1 cellular context compared by ENCODE assay signal in the genomic region with DNA sequence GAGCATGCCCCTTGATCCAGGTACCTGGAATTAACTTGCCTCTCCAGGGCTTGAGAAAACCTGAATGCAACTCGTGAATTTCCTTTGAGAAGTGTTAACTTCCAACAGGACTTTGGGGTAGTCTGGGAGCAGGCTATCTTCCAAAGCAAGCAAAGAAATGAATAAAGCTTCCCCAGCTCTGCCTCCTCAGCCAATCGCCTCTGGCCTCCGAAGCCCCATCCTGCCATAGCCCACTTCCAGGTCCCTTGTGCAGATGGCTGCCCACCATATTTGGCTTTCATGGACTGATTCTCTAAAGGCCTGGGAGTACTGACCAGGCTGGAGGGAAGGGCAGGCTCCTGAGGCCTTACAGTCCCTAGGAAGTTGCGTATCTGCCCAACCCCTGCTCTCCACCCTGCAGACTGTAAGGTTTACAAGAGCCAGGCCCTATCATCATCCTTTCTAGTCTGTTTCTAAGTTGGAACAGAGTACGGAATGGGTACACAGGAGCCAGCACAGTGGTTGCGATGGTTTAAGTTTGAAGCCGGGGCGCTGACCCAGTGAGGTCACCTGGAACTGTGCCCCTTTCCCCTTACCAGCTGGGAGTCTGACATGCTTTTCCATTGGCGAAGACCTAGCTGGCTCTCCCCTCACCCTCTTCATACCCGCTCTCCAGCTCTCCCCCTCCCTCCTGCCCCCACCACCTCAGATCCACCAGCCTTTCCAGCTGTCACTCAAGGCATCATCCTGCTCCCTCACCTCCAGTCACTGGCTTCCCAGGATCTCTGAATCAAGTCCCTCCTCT.
A peak's percentile ranks its signal among the peaks of the same experiment; 100 is the strongest.
TF ChIP-seq lines count a peak whose summit lies in the region.

No MANE protein-coding gene starts in this region.

TF ChIP-seq in HepG2, 621 proteins besides CTCF, POLR2A, EP300 and RAD21:
- TF ChIP-seq KLF11 (CRISPR knock-in tag; IDR thresholded peaks at IDR 0.05) = no peak
- TF ChIP-seq, protein P1, sequence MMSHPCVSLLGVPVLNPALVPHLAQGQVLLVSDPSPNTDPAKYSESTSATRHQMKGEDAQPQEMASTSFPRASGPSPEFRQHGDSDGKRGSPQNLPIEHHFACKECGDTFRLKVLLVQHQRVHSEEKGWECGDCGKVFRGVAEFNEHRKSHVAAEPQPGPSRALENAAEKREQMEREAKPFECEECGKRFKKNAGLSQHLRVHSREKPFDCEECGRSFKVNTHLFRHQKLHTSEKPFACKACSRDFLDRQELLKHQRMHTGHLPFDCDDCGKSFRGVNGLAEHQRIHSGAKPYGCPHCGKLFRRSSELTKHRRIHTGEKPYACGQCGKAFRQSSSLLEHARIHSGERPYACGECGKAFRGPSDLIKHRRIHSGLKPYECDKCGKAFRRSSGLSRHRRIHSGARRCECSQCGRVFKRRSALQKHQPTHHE (CRISPR knock-in tag; IDR thresholded peaks at IDR 0.05; ENCODE audit: borderline replicate concordance) = no peak
- TF ChIP-seq, protein P2, sequence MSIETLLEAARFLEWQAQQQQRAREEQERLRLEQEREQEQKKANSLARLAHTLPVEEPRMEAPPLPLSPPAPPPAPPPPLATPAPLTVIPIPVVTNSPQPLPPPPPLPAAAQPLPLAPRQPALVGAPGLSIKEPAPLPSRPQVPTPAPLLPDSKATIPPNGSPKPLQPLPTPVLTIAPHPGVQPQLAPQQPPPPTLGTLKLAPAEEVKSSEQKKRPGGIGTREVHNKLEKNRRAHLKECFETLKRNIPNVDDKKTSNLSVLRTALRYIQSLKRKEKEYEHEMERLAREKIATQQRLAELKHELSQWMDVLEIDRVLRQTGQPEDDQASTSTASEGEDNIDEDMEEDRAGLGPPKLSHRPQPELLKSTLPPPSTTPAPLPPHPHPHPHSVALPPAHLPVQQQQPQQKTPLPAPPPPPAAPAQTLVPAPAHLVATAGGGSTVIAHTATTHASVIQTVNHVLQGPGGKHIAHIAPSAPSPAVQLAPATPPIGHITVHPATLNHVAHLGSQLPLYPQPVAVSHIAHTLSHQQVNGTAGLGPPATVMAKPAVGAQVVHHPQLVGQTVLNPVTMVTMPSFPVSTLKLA (IDR thresholded peaks at IDR 0.05) = no peak
- TF ChIP-seq ZBTB38 (CRISPR knock-in tag; IDR thresholded peaks at IDR 0.05) = peak; percentile 34; the same call in 1 of the 2 replicates
- TF ChIP-seq DNMT1 (CRISPR knock-in tag; IDR thresholded peaks at IDR 0.05) = no peak
- no peak for TF ChIP-seq NFRKB (IDR thresholded peaks at IDR 0.05)
- TF ChIP-seq ZKSCAN8 (CRISPR knock-in tag; IDR thresholded peaks at IDR 0.05; ENCODE audit: borderline replicate concordance) = no peak
